Comparison of ENCODE assay signal across 8 cellular contexts in genomic region chr10:44384601-44385422, GRCh38. TPM values are rescaled to one million over a fixed set of nuclear protein-coding genes. Genes with fewer than 3 reads are reported as not detected.
A peak's percentile ranks its signal among the peaks of the same experiment; 100 is the strongest.
DNase-seq lines count a peak whose midpoint lies in the region; ATAC-seq and TF ChIP-seq lines count a peak whose summit lies in the region.

CXCL12 (minus strand) TSS chr10:44385097; CDS start chr10:44385005, 92 bp downstream.

- H3K4me3 ChIP-seq in WERI-Rb-1 (ENCODE audit: low read depth, low read length) (peak within 1 kb of the TSS; percentile 31), heart left ventricle (peak within 1 kb of the TSS; percentile 67 to 92 (median 79))

- no peak for TF ChIP-seq CTCF in WERI-Rb-1 (IDR thresholded peaks at IDR 0.05; ENCODE audit: low read depth, low read length)
- no peak for TF ChIP-seq CTCF in heart left ventricle (IDR thresholded peaks at IDR 0.05)

- WGBS in heart left ventricle, 4 donors: 0 to 1% (median 1%) methylated on average over 6 to 98 of the region's 98 CpGs

- H3K36me3 ChIP-seq in WERI-Rb-1 (no peaks in the 10 kb centered on the region), heart left ventricle (peaks cover 0 to 11% (median 5%) of the 10 kb centered on the region in 9 donors)

- no peak for TF ChIP-seq POLR2A in heart left ventricle (IDR thresholded peaks at IDR 0.05)

- intact Hi-C loops in heart left ventricle (cut with DNase I): loop anchor here (5.0 to 10.0 kb wide), 14 partner anchors 73 to 713 kb away; no protein-coding TSS in a partner anchor

- peaks cover 0 to 60% (median 22%) of the 10 kb centered on the region in 12 donors for H3K4me1 ChIP-seq in heart left ventricle

- H3K27me3 ChIP-seq in WERI-Rb-1 (ENCODE audit: insufficient read depth, low read depth, severe bottlenecking) (peaks cover 78% of the 10 kb centered on the region), heart left ventricle (peaks cover 0 to 26% (median 0%) of the 10 kb centered on the region in 9 donors)

- no peaks in the 10 kb centered on the region for H3K9me3 ChIP-seq in WERI-Rb-1 (ENCODE audit: severe bottlenecking)
- no peaks in the 10 kb centered on the region for H3K9me3 ChIP-seq in heart left ventricle

- DNase-seq in ELR (ENCODE audit: low read depth): peak; percentile 28
- no peak for DNase-seq in WERI-Rb-1
- peak; percentile 55 to 82 (median 75) for DNase-seq in heart left ventricle
- peak; percentile 80 for DNase-seq in retina
- DNase-seq in GM19240 (ENCODE audit: insufficient read length, low spot score): no peak
- no peak for DNase-seq in GF-D8 (lab: John Stamatoyannopoulos, UW)
- no peak for DNase-seq in stimulated activated CD4-positive, alpha-beta T cell treated with anti-CD3 and anti-CD28 coated beads, Interleukin-12 subunit alpha, Interleukin-12 subunit beta, amount 100 ng/mL, for 4 hours
- DNase-seq in glomerular visceral epithelial cell (ENCODE audit: extremely low spot score): no peak

- H3K27ac ChIP-seq in WERI-Rb-1: no peak within 1 kb of the TSS
- peak within 1 kb of the TSS; percentile 26 to 89 (median 78) for H3K27ac ChIP-seq in heart left ventricle

- ATAC-seq in heart left ventricle: peak in 2 of 4 donors; percentile 53 to 62

RNA-seq across cellular contexts. Expression of gene CXCL12, which starts in this region (rescaled TPM):
- total RNA-seq in heart left ventricle: 100 to 1,000 TPM in 7 of 9 donors, 10 to 100 TPM in 2; 70.6 to 203 (median 130) TPM
- polyA plus RNA-seq in heart left ventricle: 10 to 100 TPM; 56.4 to 71.4 TPM

Comparison
In these comparisons a context has a peak if more than half of its experiments do, and no peak if none do; other contexts are left out.
1. DNase-seq: peak in ELR (single experiment), heart left ventricle (5 of 5) and retina (single experiment); none in WERI-Rb-1 (single experiment), GM19240 (single experiment), GF-D8 (single experiment), stimulated activated CD4-positive, alpha-beta T cell treated with anti-CD3 and anti-CD28 coated beads, Interleukin-12 subunit alpha, Interleukin-12 subunit beta, amount 100 ng/mL, for 4 hours (single experiment) and glomerular visceral epithelial cell (single experiment).